In the genomic region with DNA sequence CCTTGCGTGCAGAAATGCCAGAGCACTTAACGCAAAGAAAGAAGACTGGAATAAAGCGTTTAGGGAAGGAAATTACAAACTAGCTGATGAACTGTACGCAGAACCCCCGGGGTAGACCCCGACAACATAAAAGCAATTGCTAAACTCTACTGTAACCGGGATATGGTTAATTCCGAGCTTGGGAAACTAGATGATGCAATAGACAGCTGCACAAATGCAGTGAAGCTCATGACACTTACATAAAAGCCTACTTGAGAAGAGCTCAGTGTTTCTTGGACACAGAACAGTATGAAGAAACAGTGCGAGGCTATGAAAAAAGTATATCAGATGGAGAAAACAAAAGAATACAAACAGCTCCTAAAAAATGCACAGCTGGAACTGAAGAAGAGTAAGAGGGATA, we compare ENCODE assay signal across 14 cellular contexts. TPM values are rescaled to one million over a fixed set of nuclear protein-coding genes. Genes with fewer than 3 reads are reported as not detected.
DNase-seq lines count a peak whose midpoint lies in the region; ATAC-seq and TF ChIP-seq lines count a peak whose summit lies in the region.
"Had no signal": no experiment of that assay in that cellular context is flagged by ENCODE, and none has a peak within 500 bp of the region (broad histone marks: within the 10 kb centered on the region; RNA-seq: fewer than 3 reads in every experiment).

No MANE protein-coding gene starts in this region.

- H3K4me1 ChIP-seq in mucosa of rectum (ENCODE audit: control insufficient read depth in 2 of 2, insufficient read depth in 2 of 2, low read length in 2 of 2) (no peaks in the 10 kb centered on the region), aorta (ENCODE audit: control insufficient read depth in 1 of 2, insufficient read depth in 2 of 2, low read length in 2 of 2) (peaks cover 0 to 7% of the 10 kb centered on the region in 2 donors)
- H3K4me1 ChIP-seq: prostate gland had no signal

- no peaks in the 10 kb centered on the region for H3K27me3 ChIP-seq in mucosa of rectum (ENCODE audit: control insufficient read depth in 2 of 2, insufficient read depth in 2 of 2, low read length in 2 of 2)
- H3K27me3 ChIP-seq in aorta (ENCODE audit: control insufficient read depth in 1 of 2, insufficient read depth in 2 of 2, low read length in 1 of 2): no peaks in the 10 kb centered on the region

- intact Hi-C loops in Right ventricle myocardium superior (cut with DNase I): no loop called here
- intact Hi-C loops in cardiac septum (cut with DNase I): loop anchor here (5.0 to 10.0 kb wide), 2 partner anchors 47 to 84 kb away; partner anchors contain the start of gene TXLNB
- intact Hi-C loops in aorta (cut with DNase I): loop anchor here in 1 of 2 donors (5.0 kb wide), 1 partner anchor 97 kb away; no protein-coding TSS in a partner anchor

- H3K9me3 ChIP-seq in mucosa of rectum (ENCODE audit: control insufficient read depth in 2 of 2, low read length in 2 of 2) (no peaks in the 10 kb centered on the region), aorta (ENCODE audit: control insufficient read depth, low read length) (peaks cover 3% of the 10 kb centered on the region)
- H3K9me3 ChIP-seq: prostate gland had no signal

- no peaks in the 10 kb centered on the region for H3K36me3 ChIP-seq in mucosa of rectum (ENCODE audit: control insufficient read depth in 2 of 2, insufficient read depth in 2 of 2, low read length in 2 of 2)
- H3K36me3 ChIP-seq in aorta (ENCODE audit: control insufficient read depth in 1 of 2, insufficient read depth in 2 of 2, low read length in 1 of 2): no peaks in the 10 kb centered on the region
- H3K36me3 ChIP-seq: prostate gland had no signal

- peak; percentile 86 for ATAC-seq in Right ventricle myocardium superior (ENCODE audit: poor library complexity)
- peak; percentile 69 for ATAC-seq in aorta (ENCODE audit: low FRiP score)
- ATAC-seq in GM18517 (IDR thresholded peaks at IDR 0.05; ENCODE audit: unreplicated experiment): no peak
- no peak for ATAC-seq in HG03520 (IDR thresholded peaks at IDR 0.05; ENCODE audit: unreplicated experiment)

- no peak for DNase-seq in Right ventricle myocardium superior
- no peak for DNase-seq in cardiac septum (ENCODE audit: low spot score)
- peak; percentile 80 to 82 for DNase-seq in cardiac fibroblast (ENCODE audit: low read depth in 2 of 2)
- DNase-seq in aorta: no peak
- DNase-seq in SK-N-DZ (ENCODE audit: low spot score): no peak
- DNase-seq: activated CD4-positive, alpha-beta memory T cell treated with anti-CD3 and anti-CD28 coated beads, Interleukin-2, amount 10 ng/mL, durations not matched to agents 7 days and 5 days; activated naive CD4-positive, alpha-beta T cell treated with anti-CD3 and anti-CD28 coated beads, Interleukin-2, amount 50 U/mL, for 16 hours; DMS53; NCI-H1048; NCI-H774 had no signal

- no peak overlapping the region for H3K4me3 ChIP-seq in cardiac fibroblast (replicated peaks in 1 of 2; ENCODE audit: low read depth in 2 of 2, low read length in 2 of 2)
- no peak overlapping the region for H3K4me3 ChIP-seq in mucosa of rectum (ENCODE audit: low read length in 2 of 2)
- H3K4me3 ChIP-seq in aorta (ENCODE audit: low read length in 2 of 2): no peak overlapping the region
- H3K4me3 ChIP-seq: prostate gland had no signal

- H3K9ac ChIP-seq in mucosa of rectum (ENCODE audit: low read depth in 1 of 2, low read length in 2 of 2): no peak overlapping the region

- 92 to 93% methylated on average over 9 of the region's 9 CpGs for WGBS in aorta, 2 donors

- peak overlapping the region; percentile 34 to 57 for H3K27ac ChIP-seq in mucosa of rectum (ENCODE audit: low read depth in 2 of 2, low read length in 2 of 2)
- H3K27ac ChIP-seq in aorta (ENCODE audit: low read depth in 1 of 2, low read length in 2 of 2): no peak overlapping the region
- H3K27ac ChIP-seq: prostate gland had no signal

- TF ChIP-seq CTCF in cardiac fibroblast (IDR thresholded peaks at IDR 0.05; ENCODE audit: low read depth, low read length): no peak

RNA-seq across cellular contexts. Expression of gene CITED2, which starts 35.6 kb away (rescaled TPM):
- total RNA-seq in Right ventricle myocardium superior: 133 TPM
- total RNA-seq in cardiac septum: 135 TPM
- 10 to 100 TPM; 53.2 to 64.1 TPM for total RNA-seq in aorta
- 10 to 100 TPM; 19.3 to 53.8 TPM for polyA plus RNA-seq in aorta
- polyA plus RNA-seq in SK-N-DZ (2014; cell fraction: cytosol; rRNA removed): 23.8 and 28.0 TPM in 2 replicates
- 11.1 and 19.5 TPM in 2 replicates for polyA plus RNA-seq in SK-N-DZ (2014; cell fraction: nucleus; rRNA removed)

RNA-seq across cellular contexts. Expression of gene TXLNB, which starts 47.0 kb away (rescaled TPM):
- 125 TPM for total RNA-seq in Right ventricle myocardium superior
- 135 TPM for total RNA-seq in cardiac septum
- 1 to 10 TPM; 1.5 to 3.4 TPM for total RNA-seq in aorta
- under 1 TPM; 0.10 to 0.63 TPM for polyA plus RNA-seq in aorta
- 0.02 TPM in 1 of 2 replicates, not detected in the other for polyA plus RNA-seq in SK-N-DZ (2014; cell fraction: cytosol; rRNA removed)
- polyA plus RNA-seq in SK-N-DZ (2014; cell fraction: nucleus; rRNA removed): 0.05 TPM in 1 of 2 replicates, not detected in the other

Comparison
In these comparisons a context has a peak if more than half of its experiments do, and no peak if none do; other contexts are left out.
1. ATAC-seq: peak in Right ventricle myocardium superior (single experiment) and aorta (single experiment); none in GM18517 (single experiment) and HG03520 (single experiment).
2. DNase-seq: peak in cardiac fibroblast (2 of 2); none in Right ventricle myocardium superior (single experiment), cardiac septum (single experiment), aorta (0 of 2) and SK-N-DZ (single experiment).
3. H3K27ac ChIP-seq: peak in mucosa of rectum (2 of 2); none in aorta (0 of 2).
4. RNA of gene TXLNB, which starts 47.0 kb away (total RNA-seq): 135 TPM in cardiac septum (single experiment) and 125 TPM in Right ventricle myocardium superior (single experiment); 1.5 to 3.4 TPM in aorta; every median in the first group is over 10 times any median in the second.